10 cellular contexts compared by ENCODE assay signal in genomic region chr17:17818088-17818526, GRCh38. TPM values are rescaled to one million over a fixed set of nuclear protein-coding genes. Genes with fewer than 3 reads are reported as not detected.
DNase-seq lines count a peak whose midpoint lies in the region; ATAC-seq and TF ChIP-seq lines count a peak whose summit lies in the region.
"Had no signal": no experiment of that assay in that cellular context is flagged by ENCODE, and none has a peak within 500 bp of the region (broad histone marks: within the 10 kb centered on the region; RNA-seq: fewer than 3 reads in every experiment).

No MANE protein-coding gene starts in this region.

- no peak for ATAC-seq in HG02759 (IDR thresholded peaks at IDR 0.05; ENCODE audit: unreplicated experiment)
- no peak for ATAC-seq in GM21737 (IDR thresholded peaks at IDR 0.05; ENCODE audit: unreplicated experiment)

- no peak for TF ChIP-seq RAD21 in Ishikawa (IDR thresholded peaks at IDR 0.05; ENCODE audit: low read depth)

- TF ChIP-seq CTCF in choroid plexus epithelial cell (conservative IDR thresholded peaks at IDR 0.05; ENCODE audit: low read depth, low read length) (no peak), progenitor cell of endocrine pancreas (IDR thresholded peaks at IDR 0.05; ENCODE audit: unreplicated experiment) (no peak)

- H3K9me3 Mint-ChIP-seq in progenitor cell of endocrine pancreas (ENCODE audit: low read depth), result no peaks in the 10 kb centered on the region

- DNase-seq in DMS 273 (lab: John Stamatoyannopoulos, UW; ENCODE audit: unreplicated experiment), result peak; percentile 44
- no peak for DNase-seq in DMS 273 treated with DMSO at 0.1 percent for 48 hours (lab: John Stamatoyannopoulos, UW)
- peak; percentile 48 for DNase-seq in choroid plexus epithelial cell (ENCODE audit: low read depth)
- DNase-seq in progenitor cell of endocrine pancreas (ENCODE audit: low spot score, unreplicated experiment), result no peak
- no peak for DNase-seq in C1 segment of cervical spinal cord (lab: John Stamatoyannopoulos, UW)
- DNase-seq: NCI-H1092, T-helper 2 cell had no signal

- peaks cover 4% of the 10 kb centered on the region for H3K4me1 Mint-ChIP-seq in progenitor cell of endocrine pancreas (ENCODE audit: low read depth)

- no peak for TF ChIP-seq EP300 in Ishikawa (IDR thresholded peaks at IDR 0.05; ENCODE audit: borderline replicate concordance)

- H3K36me3 Mint-ChIP-seq in progenitor cell of endocrine pancreas (ENCODE audit: insufficient read depth), result peaks cover 10% of the 10 kb centered on the region

- no peak overlapping the region for H3K4me3 ChIP-seq in choroid plexus epithelial cell (ENCODE audit: low read depth, low read length)

- no peak overlapping the region for H3K4me3 Mint-ChIP-seq in progenitor cell of endocrine pancreas (ENCODE audit: low read depth)

- H3K27me3 Mint-ChIP-seq in progenitor cell of endocrine pancreas, result no peaks in the 10 kb centered on the region

- peak overlapping the region; percentile 73 for H3K27ac Mint-ChIP-seq in progenitor cell of endocrine pancreas

TF ChIP-seq in Ishikawa, 13 proteins besides CTCF, POLR2A, EP300 and RAD21:
- TF ChIP-seq NFIC (IDR thresholded peaks at IDR 0.05) (no peak), CEBPB (IDR thresholded peaks at IDR 0.05) (peak; percentile 55; the same call in 1 of the 2 replicates)
TF ChIP-seq in Ishikawa: peak in this region for 1.

RNA-seq across cellular contexts. Expression of gene SREBF1, which starts 18.7 kb away (rescaled TPM):
- 85.0 and 98.9 TPM in 2 replicates for total RNA-seq in progenitor cell of endocrine pancreas

Comparison
In these comparisons a context has a peak if more than half of its experiments do, and no peak if none do; other contexts are left out.
1. DNase-seq: peak in DMS 273 (single experiment) and choroid plexus epithelial cell (single experiment); none in DMS 273 treated with DMSO at 0.1 percent for 48 hours (single experiment), progenitor cell of endocrine pancreas (single experiment) and C1 segment of cervical spinal cord (0 of 14).